36 cellular contexts compared by ENCODE assay signal in genomic region chr15:52695146-52695545, GRCh38.
"Had no signal": no experiment of that assay in that cellular context is flagged by ENCODE, and none has a peak within 500 bp of the region (broad histone marks: within the 10 kb centered on the region; RNA-seq: fewer than 3 reads in every experiment).

No MANE protein-coding gene starts in this region.

- H3K4me1 Mint-ChIP-seq: activated CD4-positive, alpha-beta T cell treated with anti-CD3 and anti-CD28 coated beads for 36 hours; activated CD4-positive, alpha-beta T cell treated with anti-CD3 and anti-CD28 coated beads, Interleukin-2, amount 10 ng/mL, durations not matched to agents 7 days and 5 days; activated naive CD4-positive, alpha-beta T cell treated with anti-CD3 and anti-CD28 coated beads, Interleukin-2, amount 50 U/mL, for 24 hours had no signal

- H3K27ac Mint-ChIP-seq: activated CD4-positive, alpha-beta T cell treated with anti-CD3 and anti-CD28 coated beads for 36 hours; activated CD4-positive, alpha-beta T cell treated with anti-CD3 and anti-CD28 coated beads, Interleukin-2, amount 10 ng/mL, durations not matched to agents 7 days and 5 days; activated CD8-positive, alpha-beta T cell treated with anti-CD3 and anti-CD28 coated beads, Interleukin-2, amount 10 ng/mL, durations not matched to agents 7 days and 5 days; activated naive CD4-positive, alpha-beta T cell treated with anti-CD3 and anti-CD28 coated beads, Interleukin-2, amount 50 U/mL, for 24 hours; activated T-cell treated with anti-CD3 and anti-CD28 coated beads, Interleukin-2, amount 50 U/mL, for 24 hours; activated T-helper 2 cell treated with anti-CD3 and anti-CD28 coated beads, Interferon-gamma antibody, Interleukin-2, Interleukin-4, amounts not matched to agents 10 μg/mL and 5 μg/mL and 100 μg/mL, durations not matched to agents 14 hours and 24 hours and 36 hours; T-helper 1 cell treated with Interleukin-12 subunit alpha and Interleukin-12 subunit beta and Interleukin-4 antibody, amounts not matched to agents 30 μg/mL and 1 μg/mL, for 36 hours; T-helper 2 cell treated with Interferon-gamma antibody and Interleukin-4, amounts not matched to agents 5 μg/mL and 100 μg/mL, for 36 hours had no signal

- DNase-seq: activated CD4-positive, alpha-beta T cell treated with anti-CD3 and anti-CD28 coated beads for 36 hours; activated CD4-positive, alpha-beta T cell treated with anti-CD3 and anti-CD28 coated beads, Interleukin-2, amount 10 ng/mL, durations not matched to agents 7 days and 5 days; activated CD4-positive, alpha-beta T cell treated with anti-CD3 and anti-CD28 coated beads, Interleukin-2, amount 50 U/mL, for 48 hours; activated CD8-positive, alpha-beta T cell treated with anti-CD3 and anti-CD28 coated beads, Interleukin-2, amount 10 ng/mL, durations not matched to agents 7 days and 5 days; activated gamma-delta T cell; activated naive CD4-positive, alpha-beta T cell treated with Interleukin-2 at 50 U/mL for 16 hours; activated T-cell treated with anti-CD3 and anti-CD28 coated beads, Interleukin-2, amount 50 U/mL, for 24 hours; adrenal gland; body of pancreas; caudate nucleus; cerebellar nuclear complex; KG1; MM.1S; MV-4-11; NCI-H1092; NCI-H146; NCI-H187 treated with DMSO at 0.1 percent for 48 hours; NCI-H2081; NCI-H2171 treated with DMSO at 0.1 percent for 48 hours; NCI-H2227 treated with DMSO at 0.1 percent for 48 hours; NCI-H446; NCI-H510A treated with DMSO at 0.1 percent for 48 hours; NCI-H526 treated with DMSO at 0.1 percent for 48 hours; NK-92 treated with Interleukin-12 subunit alpha and Interleukin-12 subunit beta, amount 100 ng/mL, for 24 hours; PC-9; SHP77; SK-N-SH had no signal

- H3K4me3 ChIP-seq: adrenal gland, body of pancreas, breast epithelium, PC-9, SJSA1 had no signal

- H3K36me3 ChIP-seq: adrenal gland, breast epithelium, SJSA1 had no signal

- H3K9me3 Mint-ChIP-seq: activated CD4-positive, alpha-beta T cell treated with anti-CD3 and anti-CD28 coated beads, Interleukin-2, amount 10 ng/mL, durations not matched to agents 7 days and 5 days; activated naive CD4-positive, alpha-beta T cell treated with anti-CD3 and anti-CD28 coated beads, Interleukin-2, amount 50 U/mL, for 24 hours; activated T-cell treated with anti-CD3 and anti-CD28 coated beads, Interleukin-2, amount 50 U/mL, for 24 hours; activated T-helper 2 cell treated with anti-CD3 and anti-CD28 coated beads, Interferon-gamma antibody, Interleukin-2, Interleukin-4, amounts not matched to agents 10 μg/mL and 5 μg/mL and 100 μg/mL, durations not matched to agents 14 hours and 24 hours and 36 hours; T-helper 1 cell treated with Interleukin-12 subunit alpha and Interleukin-12 subunit beta and Interleukin-4 antibody, amounts not matched to agents 30 μg/mL and 1 μg/mL, for 36 hours; T-helper 2 cell treated with Interferon-gamma antibody and Interleukin-4, amounts not matched to agents 5 μg/mL and 100 μg/mL, for 36 hours had no signal

- H3K4me3 Mint-ChIP-seq: activated CD4-positive, alpha-beta T cell treated with anti-CD3 and anti-CD28 coated beads for 36 hours; activated CD4-positive, alpha-beta T cell treated with anti-CD3 and anti-CD28 coated beads, Interleukin-2, amount 10 ng/mL, durations not matched to agents 7 days and 5 days; activated CD8-positive, alpha-beta T cell treated with anti-CD3 and anti-CD28 coated beads, Interleukin-2, amount 10 ng/mL, durations not matched to agents 7 days and 5 days; activated naive CD4-positive, alpha-beta T cell treated with anti-CD3 and anti-CD28 coated beads, Interleukin-2, amount 50 U/mL, for 24 hours; activated T-cell treated with anti-CD3 and anti-CD28 coated beads, Interleukin-2, amount 50 U/mL, for 24 hours; T-helper 1 cell treated with Interleukin-12 subunit alpha and Interleukin-12 subunit beta and Interleukin-4 antibody, amounts not matched to agents 30 μg/mL and 1 μg/mL, for 36 hours; T-helper 2 cell treated with Interferon-gamma antibody and Interleukin-4, amounts not matched to agents 5 μg/mL and 100 μg/mL, for 36 hours had no signal

- H3K27me3 Mint-ChIP-seq: activated CD4-positive, alpha-beta T cell treated with anti-CD3 and anti-CD28 coated beads for 36 hours; activated naive CD4-positive, alpha-beta T cell treated with anti-CD3 and anti-CD28 coated beads, Interleukin-2, amount 50 U/mL, for 24 hours; activated T-cell treated with anti-CD3 and anti-CD28 coated beads, Interleukin-2, amount 50 U/mL, for 24 hours had no signal

- H2AFZ ChIP-seq: PC-9 had no signal

- ATAC-seq: activated CD4-positive, alpha-beta T cell treated with anti-CD3 and anti-CD28 coated beads for 36 hours; activated CD8-positive, alpha-beta T cell treated with anti-CD3 and anti-CD28 coated beads, Interleukin-2, amount 10 ng/mL, durations not matched to agents 7 days and 5 days; body of pancreas had no signal

- H3K4me1 ChIP-seq: adrenal gland, body of pancreas, breast epithelium had no signal

- FAIRE-seq: astrocyte, RCC 7860, TTC549 had no signal

- H3K9me2 ChIP-seq: SK-N-SH had no signal

- H3K9me3 ChIP-seq: adrenal gland, body of pancreas, breast epithelium, SJSA1, SK-N-SH had no signal

- H3K9ac ChIP-seq: SK-N-SH had no signal

- H3K27ac ChIP-seq: adrenal gland, body of pancreas, breast epithelium, PC-9, SJSA1 had no signal

- H3K27me3 ChIP-seq: adrenal gland, body of pancreas, breast epithelium had no signal

- H3K4me2 ChIP-seq: PC-9, SK-N-SH had no signal

- H3K36me3 Mint-ChIP-seq: activated naive CD4-positive, alpha-beta T cell treated with anti-CD3 and anti-CD28 coated beads, Interleukin-2, amount 50 U/mL, for 24 hours had no signal
